Comparison of ENCODE assay signal across 23 cellular contexts in the genomic region with DNA sequence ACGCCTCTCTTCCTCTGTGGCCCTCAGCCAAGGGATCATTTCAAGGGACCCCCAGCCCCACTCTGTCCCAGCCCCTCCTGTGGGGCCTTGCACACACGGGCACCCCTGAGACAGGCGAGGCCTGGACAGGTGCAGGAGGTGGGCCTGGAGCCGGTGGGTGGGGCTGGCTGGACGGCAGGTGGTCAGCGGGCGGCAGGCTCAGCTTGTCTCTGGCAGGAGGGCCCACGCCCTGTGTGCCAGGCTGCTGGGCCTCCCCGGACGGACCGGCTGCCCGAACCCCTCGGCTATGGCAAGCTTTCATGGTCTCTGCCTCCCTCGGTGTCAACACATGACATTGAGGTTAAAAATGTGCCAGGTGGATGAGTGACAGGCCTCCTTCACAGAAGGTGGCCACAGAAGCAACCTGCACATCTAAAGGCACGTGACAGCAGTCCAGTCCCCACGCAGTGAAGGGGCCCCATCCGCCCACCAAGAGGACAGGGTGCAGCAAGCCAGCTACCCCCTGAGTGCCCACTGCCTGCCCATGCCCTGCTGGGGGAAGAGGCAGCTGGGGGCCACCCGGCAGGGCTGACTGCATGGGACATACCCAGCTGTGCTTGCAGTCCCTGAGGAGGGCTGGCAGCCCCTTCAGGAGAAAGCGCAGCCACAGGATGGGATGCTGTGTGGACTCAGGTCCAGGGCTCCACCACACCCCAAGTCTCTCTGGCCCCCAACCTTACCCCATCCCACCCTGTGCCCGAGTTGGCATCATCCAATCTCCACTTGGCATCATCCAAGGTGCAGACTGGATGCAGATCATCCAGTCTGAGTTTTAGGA.
DNase-seq lines count a peak whose midpoint lies in the region; ATAC-seq, FAIRE-seq and TF ChIP-seq lines count a peak whose summit lies in the region.
"Had no signal": no experiment of that assay in that cellular context is flagged by ENCODE, and none has a peak within 500 bp of the region (broad histone marks: within the 10 kb centered on the region; RNA-seq: fewer than 3 reads in every experiment).

No MANE protein-coding gene starts in this region.

- H3K9me3 ChIP-seq in BLaER1 (no peaks in the 10 kb centered on the region), RWPE2 (ENCODE audit: severe bottlenecking) (no peaks in the 10 kb centered on the region), kidney (ENCODE audit: control insufficient read depth in 1 of 2, low read length in 2 of 2) (no peaks in the 10 kb centered on the region), osteoblast (ENCODE audit: low read depth, low read length) (no peaks in the 10 kb centered on the region)

- H3K4me3 ChIP-seq in BLaER1 (no peak overlapping the region), RWPE2 (ENCODE audit: severe bottlenecking) (no peak overlapping the region), kidney (ENCODE audit: low read length in 2 of 2) (no peak overlapping the region), osteoblast (ENCODE audit: insufficient read depth, low read length) (no peak overlapping the region)
- H3K4me3 ChIP-seq: GM23248, PC-9 had no signal

- H2AFZ ChIP-seq in osteoblast (ENCODE audit: low read length): no peak overlapping the region
- H2AFZ ChIP-seq: GM23248, PC-9 had no signal

- H3K4me1 ChIP-seq in BLaER1 (peaks cover 15% of the 10 kb centered on the region), RWPE2 (ENCODE audit: insufficient read depth, poor library complexity, severe bottlenecking) (no peaks in the 10 kb centered on the region), kidney (ENCODE audit: control insufficient read depth in 1 of 2, insufficient read depth in 1 of 2, low read depth in 1 of 2, low read length in 2 of 2) (peaks cover 0 to 4% of the 10 kb centered on the region in 2 donors), osteoblast (ENCODE audit: insufficient read depth, low read length) (peaks cover 2% of the 10 kb centered on the region)

- FAIRE-seq in kidney (lab: Jason Lieb, UNC): no peak
- FAIRE-seq: A204.1, GM12891, GM18507, HepG2 had no signal

- no peak overlapping the region for H3K4me3 Mint-ChIP-seq in activated T-helper 1 cell treated with anti-CD3 and anti-CD28 coated beads, Interleukin-12 subunit alpha, Interleukin-12 subunit beta, Interleukin-2, Interleukin-4 antibody, amounts not matched to agents 30 ng/mL and 10 ng/mL and 1 ng/mL, durations not matched to agents 14 hours and 24 hours and 36 hours
- H3K4me3 Mint-ChIP-seq in effector memory CD8-positive, alpha-beta T cell: no peak overlapping the region

- H3K9me3 Mint-ChIP-seq in activated T-helper 1 cell treated with anti-CD3 and anti-CD28 coated beads, Interleukin-12 subunit alpha, Interleukin-12 subunit beta, Interleukin-2, Interleukin-4 antibody, amounts not matched to agents 30 ng/mL and 10 ng/mL and 1 ng/mL, durations not matched to agents 14 hours and 24 hours and 36 hours: no peaks in the 10 kb centered on the region
- no peaks in the 10 kb centered on the region for H3K9me3 Mint-ChIP-seq in effector memory CD8-positive, alpha-beta T cell

- H3K27ac ChIP-seq in BLaER1 (no peak overlapping the region), RWPE2 (ENCODE audit: poor library complexity, severe bottlenecking) (no peak overlapping the region), kidney (ENCODE audit: low read depth in 2 of 2, low read length in 2 of 2) (no peak overlapping the region), osteoblast (ENCODE audit: low read depth, low read length) (no peak overlapping the region)
- H3K27ac ChIP-seq: GM23248, PC-9 had no signal

- DNase-seq in RWPE2 (ENCODE audit: low spot score) (peak; percentile 49), kidney (peak; percentile 70), osteoblast (ENCODE audit: insufficient read length, low spot score, missing footprints) (peak; percentile 84), AG08396 (ENCODE audit: low spot score) (no peak)
- DNase-seq in activated CD4-positive, CD25-positive, alpha-beta regulatory T cell (lab: John Stamatoyannopoulos, UW): no peak
- no peak for DNase-seq in activated T-helper 1 cell treated with anti-CD3 and anti-CD28 coated beads, Interleukin-12 subunit alpha, Interleukin-12 subunit beta, Interleukin-2, Interleukin-4 antibody, amounts not matched to agents 30 ng/mL and 10 ng/mL and 1 ng/mL, durations not matched to agents 14 hours and 24 hours and 36 hours (ENCODE audit: low spot score)
- DNase-seq in effector memory CD8-positive, alpha-beta T cell: no peak
- DNase-seq: C1 segment of cervical spinal cord, DMS 273 treated with DMSO at 0.1 percent for 48 hours, GF-D8, KG1, NCI-H1417 treated with DMSO at 0.1 percent for 48 hours, NCI-H2029, NCI-H2171, NCI-H446 treated with DMSO at 0.1 percent for 48 hours, NCI-H748 treated with DMSO at 0.1 percent for 48 hours, PC-9 had no signal

- no peaks in the 10 kb centered on the region for H3K27me3 ChIP-seq in BLaER1
- H3K27me3 ChIP-seq in RWPE2 (ENCODE audit: insufficient read depth, poor library complexity, severe bottlenecking): no peaks in the 10 kb centered on the region
- H3K27me3 ChIP-seq in osteoblast (ENCODE audit: insufficient read depth, low read length): no peaks in the 10 kb centered on the region

- H3K36me3 ChIP-seq in BLaER1 (no peaks in the 10 kb centered on the region), RWPE2 (ENCODE audit: low read depth) (no peaks in the 10 kb centered on the region), kidney (ENCODE audit: control insufficient read depth in 1 of 2, insufficient read depth in 2 of 2, low read length in 2 of 2) (no peaks in the 10 kb centered on the region), osteoblast (ENCODE audit: insufficient read depth, low read length) (no peaks in the 10 kb centered on the region)

- H3K9ac ChIP-seq in BLaER1: 0 out of 2 replicates have a peak overlapping the region, but pooled peaks have one; percentile 6
- no peak overlapping the region for H3K9ac ChIP-seq in kidney (ENCODE audit: low read length in 2 of 2)
- H3K9ac ChIP-seq: GM23248 had no signal

- TF ChIP-seq CTCF in RWPE2 (IDR thresholded peaks at IDR 0.05; ENCODE audit: poor library complexity, severe bottlenecking) (no peak), kidney (IDR thresholded peaks at IDR 0.05; ENCODE audit: borderline replicate concordance, extremely low read depth, insufficient read depth) (no peak), osteoblast (IDR thresholded peaks at IDR 0.05; ENCODE audit: extremely low read depth, low read depth, low read length) (no peak)

- peaks cover 20% of the 10 kb centered on the region; the same call in 1 of the 2 replicates for H4K20me1 ChIP-seq in BLaER1
- no peaks in the 10 kb centered on the region for H4K20me1 ChIP-seq in osteoblast (ENCODE audit: insufficient read depth, low read length)

- H3K27ac Mint-ChIP-seq in activated T-helper 1 cell treated with anti-CD3 and anti-CD28 coated beads, Interleukin-12 subunit alpha, Interleukin-12 subunit beta, Interleukin-2, Interleukin-4 antibody, amounts not matched to agents 30 ng/mL and 10 ng/mL and 1 ng/mL, durations not matched to agents 14 hours and 24 hours and 36 hours: no peak overlapping the region
- no peak overlapping the region for H3K27ac Mint-ChIP-seq in effector memory CD8-positive, alpha-beta T cell

- no peaks in the 10 kb centered on the region for H3K4me1 Mint-ChIP-seq in activated T-helper 1 cell treated with anti-CD3 and anti-CD28 coated beads, Interleukin-12 subunit alpha, Interleukin-12 subunit beta, Interleukin-2, Interleukin-4 antibody, amounts not matched to agents 30 ng/mL and 10 ng/mL and 1 ng/mL, durations not matched to agents 14 hours and 24 hours and 36 hours (ENCODE audit: low read depth)
- no peaks in the 10 kb centered on the region for H3K4me1 Mint-ChIP-seq in effector memory CD8-positive, alpha-beta T cell (ENCODE audit: low read depth in 2 of 2)

- no peaks in the 10 kb centered on the region for H3K79me2 ChIP-seq in osteoblast (ENCODE audit: insufficient read depth, low read length)

- intact Hi-C loops in kidney (cut with DNase I): no loop called here
- intact Hi-C loops in activated T-helper 1 cell treated with anti-CD3 and anti-CD28 coated beads, Interleukin-12 subunit alpha, Interleukin-12 subunit beta, Interleukin-2, Interleukin-4 antibody, amounts not matched to agents 30 ng/mL and 10 ng/mL and 1 ng/mL, durations not matched to agents 14 hours and 24 hours and 36 hours (cut with micrococcal nuclease): no loop called here

- H3K4me2 ChIP-seq in BLaER1 (no peak overlapping the region), osteoblast (ENCODE audit: insufficient read depth, low read length) (no peak overlapping the region)
- H3K4me2 ChIP-seq: PC-9 had no signal

- ATAC-seq in RWPE2 (ENCODE audit: low read depth): no peak
- ATAC-seq in effector memory CD8-positive, alpha-beta T cell (replicated peaks): no peak
- ATAC-seq: HepG2 had no signal

- no peaks in the 10 kb centered on the region for H3K27me3 Mint-ChIP-seq in activated T-helper 1 cell treated with anti-CD3 and anti-CD28 coated beads, Interleukin-12 subunit alpha, Interleukin-12 subunit beta, Interleukin-2, Interleukin-4 antibody, amounts not matched to agents 30 ng/mL and 10 ng/mL and 1 ng/mL, durations not matched to agents 14 hours and 24 hours and 36 hours (ENCODE audit: insufficient read depth)
- no peaks in the 10 kb centered on the region for H3K27me3 Mint-ChIP-seq in effector memory CD8-positive, alpha-beta T cell

- no peaks in the 10 kb centered on the region for H3K36me3 Mint-ChIP-seq in activated T-helper 1 cell treated with anti-CD3 and anti-CD28 coated beads, Interleukin-12 subunit alpha, Interleukin-12 subunit beta, Interleukin-2, Interleukin-4 antibody, amounts not matched to agents 30 ng/mL and 10 ng/mL and 1 ng/mL, durations not matched to agents 14 hours and 24 hours and 36 hours (ENCODE audit: low read depth)
- H3K36me3 Mint-ChIP-seq in effector memory CD8-positive, alpha-beta T cell (ENCODE audit: insufficient read depth): peaks cover 4% of the 10 kb centered on the region

Comparison
In these comparisons a context has a peak if more than half of its experiments do, and no peak if none do; other contexts are left out.
1. DNase-seq: peak in RWPE2 (single experiment), kidney (single experiment) and osteoblast (single experiment); none in activated CD4-positive, CD25-positive, alpha-beta regulatory T cell (0 of 4), AG08396 (single experiment), activated T-helper 1 cell treated with anti-CD3 and anti-CD28 coated beads, Interleukin-12 subunit alpha, Interleukin-12 subunit beta, Interleukin-2, Interleukin-4 antibody, amounts not matched to agents 30 ng/mL and 10 ng/mL and 1 ng/mL, durations not matched to agents 14 hours and 24 hours and 36 hours (single experiment) and effector memory CD8-positive, alpha-beta T cell (0 of 3).